In genomic region chr14:35121026-35121886, GRCh38 we compare ENCODE assay signal across 8 cellular contexts. TPM values are rescaled to one million over a fixed set of nuclear protein-coding genes. Genes with fewer than 3 reads are reported as not detected.
DNase-seq lines count a peak whose midpoint lies in the region; ATAC-seq lines count a peak whose summit lies in the region.

No MANE protein-coding gene starts in this region.

- H3K27me3 ChIP-seq in SJSA1 (replicated peaks) (no peaks in the 10 kb centered on the region), endocrine pancreas (ENCODE audit: control insufficient read depth, insufficient read depth, low read length) (no peaks in the 10 kb centered on the region)

- DNase-seq in ACHN (peak; percentile 28), SJSA1 (ENCODE audit: low read depth in 1 of 2, low spot score in 2 of 2) (peak in 1 of 2 experiments; percentile 44), NCI-H1105 treated with DMSO at 0.1 percent for 48 hours (lab: John Stamatoyannopoulos, UW) (no peak)
- no peak for DNase-seq in natural killer cell treated with Interleukin-12 subunit alpha and Interleukin-12 subunit beta and Interleukin-15 and Interleukin-18, amount 100 ng/mL, for 72 hours (ENCODE audit: low spot score)

- peak overlapping the region; percentile 83 for H3K9ac ChIP-seq in endocrine pancreas (ENCODE audit: control insufficient read depth, insufficient read depth, low read length)

- peak overlapping the region; percentile 61 for H3K4me3 ChIP-seq in SJSA1
- peak overlapping the region; percentile 96 for H3K4me3 ChIP-seq in endocrine pancreas (ENCODE audit: control insufficient read depth, insufficient read depth, low read length)

- in situ Hi-C loops in ACHN (cut with HindIII; ENCODE audit: low pct_ligation_motif_present, low pct_unique_long_range_greater_than_20kb, low sequenced_read_pairs) = no loop called here

- H3K9me3 ChIP-seq in SJSA1 (replicated peaks) = no peaks in the 10 kb centered on the region
- H3K9me3 ChIP-seq in endocrine pancreas (ENCODE audit: control insufficient read depth, low read length) = no peaks in the 10 kb centered on the region

- peak overlapping the region; percentile 93 for H3K4me3 Mint-ChIP-seq in natural killer cell treated with Interleukin-12 subunit alpha and Interleukin-12 subunit beta and Interleukin-15 and Interleukin-18, amount 100 ng/mL, for 72 hours

- H3K27ac Mint-ChIP-seq in natural killer cell treated with Interleukin-12 subunit alpha and Interleukin-12 subunit beta and Interleukin-15 and Interleukin-18, amount 100 ng/mL, for 72 hours = peak overlapping the region; percentile 95 to 97

- no peaks in the 10 kb centered on the region for H3K27me3 Mint-ChIP-seq in natural killer cell treated with Interleukin-12 subunit alpha and Interleukin-12 subunit beta and Interleukin-15 and Interleukin-18, amount 100 ng/mL, for 72 hours

- peaks cover 11% of the 10 kb centered on the region; the same call in 1 of the 2 replicates for H3K36me3 ChIP-seq in SJSA1
- H3K36me3 ChIP-seq in endocrine pancreas (ENCODE audit: control insufficient read depth, insufficient read depth, low read length) = no peaks in the 10 kb centered on the region

- H3K4me1 ChIP-seq in SJSA1 (replicated peaks) = peaks cover 11% of the 10 kb centered on the region; the same call in 1 of the 2 replicates
- peaks cover 12% of the 10 kb centered on the region for H3K4me1 ChIP-seq in endocrine pancreas (ENCODE audit: control insufficient read depth, insufficient read depth, low read length)

- ATAC-seq in GM19467 (IDR thresholded peaks at IDR 0.05; ENCODE audit: unreplicated experiment) = peak; percentile 4
- peak in 1 of 2 donors; percentile 74 for ATAC-seq in natural killer cell treated with Interleukin-12 subunit alpha and Interleukin-12 subunit beta and Interleukin-15 and Interleukin-18, amount 100 ng/mL, for 72 hours
- ATAC-seq in HG03139 (IDR thresholded peaks at IDR 0.05; ENCODE audit: unreplicated experiment) = no peak
- no peak for ATAC-seq in GM21723 (IDR thresholded peaks at IDR 0.05; ENCODE audit: unreplicated experiment)

- H3K27ac ChIP-seq in SJSA1 = peak overlapping the region; percentile 96

- peaks cover 44 to 53% of the 10 kb centered on the region in 2 donors for H3K4me1 Mint-ChIP-seq in natural killer cell treated with Interleukin-12 subunit alpha and Interleukin-12 subunit beta and Interleukin-15 and Interleukin-18, amount 100 ng/mL, for 72 hours (ENCODE audit: low read depth in 2 of 2)

- H3K9me3 Mint-ChIP-seq in natural killer cell treated with Interleukin-12 subunit alpha and Interleukin-12 subunit beta and Interleukin-15 and Interleukin-18, amount 100 ng/mL, for 72 hours = no peaks in the 10 kb centered on the region

- H3K36me3 Mint-ChIP-seq in natural killer cell treated with Interleukin-12 subunit alpha and Interleukin-12 subunit beta and Interleukin-15 and Interleukin-18, amount 100 ng/mL, for 72 hours = peaks cover 27% of the 10 kb centered on the region

RNA-seq across cellular contexts. Expression of gene PPP2R3C, which starts 0.5 kb away (rescaled TPM):
- total RNA-seq in SJSA1 (2014; rRNA removed; shearing (Covaris generic)) = 21.7 and 25.7 TPM in 2 replicates
- total RNA-seq in natural killer cell treated with Interleukin-12 subunit alpha and Interleukin-12 subunit beta and Interleukin-15 and Interleukin-18, amount 100 ng/mL, for 72 hours = 10 to 100 TPM; 64.3 to 91.5 TPM

RNA-seq across cellular contexts. Expression of gene PRORP, which starts 1.1 kb away (rescaled TPM):
- total RNA-seq in SJSA1 (2014; rRNA removed; shearing (Covaris generic)) = 20.0 and 33.4 TPM in 2 replicates
- 10 to 100 TPM; 45.0 to 60.4 TPM for total RNA-seq in natural killer cell treated with Interleukin-12 subunit alpha and Interleukin-12 subunit beta and Interleukin-15 and Interleukin-18, amount 100 ng/mL, for 72 hours
